ENCODE assay signal across 1 cellular context in the genomic region with DNA sequence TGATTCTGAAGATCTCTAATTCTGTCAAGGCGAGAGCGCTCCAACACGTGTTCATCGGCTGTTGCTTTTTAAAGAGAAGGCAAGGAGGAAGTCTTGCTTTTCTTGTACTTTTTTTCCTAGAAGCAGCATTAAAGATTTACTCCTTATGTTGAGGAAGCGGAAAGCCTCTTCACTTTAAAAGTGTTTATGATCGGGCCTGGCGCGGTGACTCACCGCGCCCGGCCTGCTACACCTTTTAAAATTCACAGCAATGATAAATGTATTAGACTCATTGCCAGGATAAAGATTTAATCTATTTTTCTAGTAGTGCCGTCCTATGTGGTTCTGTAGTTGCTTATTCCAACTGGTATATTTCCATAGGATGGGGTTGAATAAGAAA.
A peak's percentile ranks its signal among the peaks of the same experiment; 100 is the strongest.
TF ChIP-seq lines count a peak whose summit lies in the region.

No MANE protein-coding gene starts in this region.

TF ChIP-seq in K562, 482 proteins besides CTCF, POLR2A, EP300 and RAD21 (continued from another document and continues in another):
- no peak for TF ChIP-seq RREB1 (CRISPR knock-in tag; IDR thresholded peaks at IDR 0.05)
- TF ChIP-seq JUN (IDR thresholded peaks at IDR 0.05; ENCODE audit: borderline replicate concordance, low read depth, low read length): no peak
- TF ChIP-seq JUN (CRISPR knock-in tag; IDR thresholded peaks at IDR 0.05; ENCODE audit: borderline replicate concordance): no peak
- no peak for TF ChIP-seq ZBTB1 (CRISPR knock-in tag; IDR thresholded peaks at IDR 0.05; ENCODE audit: borderline replicate concordance, low read depth)
- TF ChIP-seq ELK3 (CRISPR knock-in tag; IDR thresholded peaks at IDR 0.05): no peak
- TF ChIP-seq CEBPB (tag; IDR thresholded peaks at IDR 0.05): no peak
- TF ChIP-seq SIX5 (IDR thresholded peaks at IDR 0.05; ENCODE audit: borderline replicate concordance in 1 of 2, insufficient read depth in 1 of 2, low read depth in 1 of 2, low read length in 2 of 2): no peak
- TF ChIP-seq ARID3B (CRISPR knock-in tag; IDR thresholded peaks at IDR 0.05; ENCODE audit: borderline replicate concordance): no peak
- TF ChIP-seq BRD9 (IDR thresholded peaks at IDR 0.05; ENCODE audit: low read depth, partially characterized antibody): no peak
- TF ChIP-seq CHD2 (IDR thresholded peaks at IDR 0.05; ENCODE audit: low read depth, low read length): no peak
- TF ChIP-seq PHTF2 (CRISPR knock-in tag; IDR thresholded peaks at IDR 0.05): no peak
- TF ChIP-seq TEAD1 (CRISPR knock-in tag; IDR thresholded peaks at IDR 0.05): no peak
- TF ChIP-seq LEF1 (IDR thresholded peaks at IDR 0.05): no peak
- TF ChIP-seq BRCA1 (IDR thresholded peaks at IDR 0.05): no peak
- TF ChIP-seq BRCA1 (CRISPR knock-in tag; IDR thresholded peaks at IDR 0.05): no peak
- no peak for TF ChIP-seq ZNF316 (IDR thresholded peaks at IDR 0.05)
- no peak for TF ChIP-seq GTF2F1 (IDR thresholded peaks at IDR 0.05; ENCODE audit: low read depth, low read length)
- no peak for TF ChIP-seq PHB (CRISPR knock-in tag; IDR thresholded peaks at IDR 0.05)
- no peak for TF ChIP-seq SMAD1 (IDR thresholded peaks at IDR 0.05; ENCODE audit: low read depth, low read length, partially characterized antibody)
- no peak for TF ChIP-seq PCBP1 (IDR thresholded peaks at IDR 0.05; ENCODE audit: low read depth, low read length, poor library complexity, severe bottlenecking)
- no peak for TF ChIP-seq YBX1 (IDR thresholded peaks at IDR 0.05)
- TF ChIP-seq IRF2 (CRISPR knock-in tag; IDR thresholded peaks at IDR 0.05): no peak
- no peak for TF ChIP-seq FOS (IDR thresholded peaks at IDR 0.05; ENCODE audit: extremely low read depth, insufficient read length)
- TF ChIP-seq XRCC5 (IDR thresholded peaks at IDR 0.05; ENCODE audit: low read depth, low read length): no peak
- TF ChIP-seq FOSL1 (tag; conservative IDR thresholded peaks at IDR 0.05): peak; percentile 47
- no peak for TF ChIP-seq ZNF263 (CRISPR knock-in tag; IDR thresholded peaks at IDR 0.05; ENCODE audit: borderline replicate concordance)
- TF ChIP-seq NFXL1 (CRISPR knock-in tag; IDR thresholded peaks at IDR 0.05): no peak
- no peak for TF ChIP-seq FUS (optimal IDR thresholded peaks at IDR 0.05; ENCODE audit: low read depth, low read length)
- TF ChIP-seq E2F5 (CRISPR knock-in tag; IDR thresholded peaks at IDR 0.05): no peak
- no peak for TF ChIP-seq SMC3 (conservative IDR thresholded peaks at IDR 0.05; ENCODE audit: insufficient read depth, low read depth, low read length)
- TF ChIP-seq FIP1L1 (IDR thresholded peaks at IDR 0.05; ENCODE audit: low read depth, low read length, poor library complexity, severe bottlenecking): no peak
- no peak for TF ChIP-seq BDP1 (IDR thresholded peaks at IDR 0.05; ENCODE audit: insufficient read depth, insufficient read length)
- TF ChIP-seq ZNF407 (IDR thresholded peaks at IDR 0.05; ENCODE audit: low read depth): no peak; the same call in 1 of the 2 replicates
- no peak for TF ChIP-seq ZNF780A (CRISPR knock-in tag; IDR thresholded peaks at IDR 0.05)
- 0 out of 2 replicates have a peak, but pooled peaks have one; percentile 76 for TF ChIP-seq NKRF (IDR thresholded peaks at IDR 0.05; ENCODE audit: borderline replicate concordance)
- TF ChIP-seq THAP12 (CRISPR knock-in tag; IDR thresholded peaks at IDR 0.05): no peak
- TF ChIP-seq FOXJ2 (tag; IDR thresholded peaks at IDR 0.05): no peak
- no peak for TF ChIP-seq SETDB1 (IDR thresholded peaks at IDR 0.05; ENCODE audit: low read length)
- TF ChIP-seq EWSR1 (IDR thresholded peaks at IDR 0.05; ENCODE audit: borderline replicate concordance, low read depth, partially characterized antibody): no peak
